In genomic region chr14:41663478-41663845, GRCh38 we compare ENCODE assay signal across 1 cellular context.
TF ChIP-seq lines count a peak whose summit lies in the region.

No MANE protein-coding gene starts in this region.

TF ChIP-seq in HepG2, 621 proteins besides CTCF, POLR2A, EP300 and RAD21:
- TF ChIP-seq MTA3 (CRISPR knock-in tag; IDR thresholded peaks at IDR 0.05) (no peak), MIXL1 (CRISPR knock-in tag; IDR thresholded peaks at IDR 0.05) (peak; percentile 1; the same call in 1 of the 2 replicates), NFIC (IDR thresholded peaks at IDR 0.05; ENCODE audit: low read length) (0 out of 2 replicates have a peak, but pooled peaks have one; percentile 4), FOXA3 (CRISPR knock-in tag; IDR thresholded peaks at IDR 0.05) (no peak), ZNF7 (CRISPR knock-in tag; IDR thresholded peaks at IDR 0.05) (no peak)
- TF ChIP-seq, protein P1, sequence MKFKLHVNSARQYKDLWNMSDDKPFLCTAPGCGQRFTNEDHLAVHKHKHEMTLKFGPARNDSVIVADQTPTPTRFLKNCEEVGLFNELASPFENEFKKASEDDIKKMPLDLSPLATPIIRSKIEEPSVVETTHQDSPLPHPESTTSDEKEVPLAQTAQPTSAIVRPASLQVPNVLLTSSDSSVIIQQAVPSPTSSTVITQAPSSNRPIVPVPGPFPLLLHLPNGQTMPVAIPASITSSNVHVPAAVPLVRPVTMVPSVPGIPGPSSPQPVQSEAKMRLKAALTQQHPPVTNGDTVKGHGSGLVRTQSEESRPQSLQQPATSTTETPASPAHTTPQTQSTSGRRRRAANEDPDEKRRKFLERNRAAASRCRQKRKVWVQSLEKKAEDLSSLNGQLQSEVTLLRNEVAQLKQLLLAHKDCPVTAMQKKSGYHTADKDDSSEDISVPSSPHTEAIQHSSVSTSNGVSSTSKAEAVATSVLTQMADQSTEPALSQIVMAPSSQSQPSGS (CRISPR knock-in tag; IDR thresholded peaks at IDR 0.05): 0 out of 2 replicates have a peak, but pooled peaks have one; percentile 2
